ENCODE assay signal across 7 cellular contexts in genomic region chr1:232517204-232517603, GRCh38.
"Had no signal": no experiment of that assay in that cellular context is flagged by ENCODE, and none has a peak within 500 bp of the region (broad histone marks: within the 10 kb centered on the region; RNA-seq: fewer than 3 reads in every experiment).

No MANE protein-coding gene starts in this region.

- H3K4me3 ChIP-seq: K562 had no signal

- H3K27ac ChIP-seq: HL-60 had no signal

- DNase-seq: IMR-90, KBM-7, KG1 had no signal

- ATAC-seq: HepG2, K562 had no signal

- H3K36me3 Mint-ChIP-seq: IgD-negative memory B cell had no signal

- H3K27ac Mint-ChIP-seq: IgD-negative memory B cell had no signal

- H3K4me3 Mint-ChIP-seq: IgD-negative memory B cell had no signal

- H3K9me3 Mint-ChIP-seq: IgD-negative memory B cell had no signal
